In genomic region chr7:19696926-19697325, GRCh38 we compare ENCODE assay signal across 23 cellular contexts.
"Had no signal": no experiment of that assay in that cellular context is flagged by ENCODE, and none has a peak within 500 bp of the region (broad histone marks: within the 10 kb centered on the region; RNA-seq: fewer than 3 reads in every experiment).

No MANE protein-coding gene starts in this region.

- DNase-seq: islet precursor cell; left ventricle myocardium inferior; midbrain; mucosa of descending colon; naive thymus-derived CD4-positive, alpha-beta T cell; ovary; stimulated activated CD4-positive, alpha-beta T cell treated with anti-CD3 and anti-CD28 coated beads, Interleukin-12 subunit alpha, Interleukin-12 subunit beta, amount 100 ng/mL, for 4 hours; stimulated activated CD4-positive, alpha-beta T cell treated with anti-CD3 and anti-CD28 coated beads, Interleukin-15, amount 100 ng/mL, for 24 hours; stimulated activated CD4-positive, alpha-beta T cell treated with anti-CD3 and anti-CD28 coated beads, Interleukin-2, amount 100 ng/mL, for 24 hours; stimulated activated CD4-positive, alpha-beta T cell treated with anti-CD3 and anti-CD28 coated beads, Interleukin-4, amount 100 ng/mL, for 1 hour; stimulated activated naive B cell treated with anti-CD40 and anti-IgM and Interleukin-4, amounts not matched to agents 10 μg/mL and 1 μg/mL and 100 μg/mL, for 72 hours; stimulated activated naive CD8-positive, alpha-beta T cell treated with anti-CD3 and anti-CD28 coated beads, Interleukin-15, Interleukin-2, amounts not matched to agents 100 U/mL and 50 U/mL, for 24 hours; stomach; testis; thyroid gland; transverse colon; upper lobe of left lung had no signal

- H3K27me3 Mint-ChIP-seq: memory B cell; naive thymus-derived CD4-positive, alpha-beta T cell; natural killer cell treated with Interleukin-12 subunit alpha and Interleukin-12 subunit beta and Interleukin-15 and Interleukin-18, amount 100 ng/mL, for 72 hours; progenitor cell of endocrine pancreas; stimulated activated naive B cell treated with anti-CD40 and anti-IgM and Interleukin-4, amounts not matched to agents 10 μg/mL and 1 μg/mL and 100 μg/mL, for 72 hours had no signal

- H3K4me3 Mint-ChIP-seq: memory B cell; naive thymus-derived CD4-positive, alpha-beta T cell; natural killer cell treated with Interleukin-12 subunit alpha and Interleukin-12 subunit beta and Interleukin-15 and Interleukin-18, amount 100 ng/mL, for 72 hours; stimulated activated naive B cell treated with anti-CD40 and anti-IgM and Interleukin-4, amounts not matched to agents 10 μg/mL and 1 μg/mL and 100 μg/mL, for 72 hours had no signal

- H3K9me3 ChIP-seq: left ventricle myocardium inferior, mucosa of descending colon, ovary, right atrium auricular region, testis, thyroid gland, transverse colon, upper lobe of left lung, vagina had no signal

- ATAC-seq: mucosa of descending colon; naive thymus-derived CD4-positive, alpha-beta T cell; natural killer cell treated with Interleukin-12 subunit alpha and Interleukin-12 subunit beta and Interleukin-15 and Interleukin-18, amount 100 ng/mL, for 72 hours; sciatic nerve; stimulated activated naive B cell treated with anti-CD40 and anti-IgM and Interleukin-4, amounts not matched to agents 10 μg/mL and 1 μg/mL and 100 μg/mL, for 72 hours; stimulated activated naive CD8-positive, alpha-beta T cell treated with anti-CD3 and anti-CD28 coated beads, Interleukin-15, Interleukin-2, amounts not matched to agents 100 U/mL and 50 U/mL, for 24 hours had no signal

- H3K27ac Mint-ChIP-seq: memory B cell; natural killer cell treated with Interleukin-12 subunit alpha and Interleukin-12 subunit beta and Interleukin-15 and Interleukin-18, amount 100 ng/mL, for 72 hours; progenitor cell of endocrine pancreas; stimulated activated naive B cell treated with anti-CD40 and anti-IgM and Interleukin-4, amounts not matched to agents 10 μg/mL and 1 μg/mL and 100 μg/mL, for 72 hours had no signal

- H3K4me1 Mint-ChIP-seq: memory B cell had no signal
